In the genomic region with DNA sequence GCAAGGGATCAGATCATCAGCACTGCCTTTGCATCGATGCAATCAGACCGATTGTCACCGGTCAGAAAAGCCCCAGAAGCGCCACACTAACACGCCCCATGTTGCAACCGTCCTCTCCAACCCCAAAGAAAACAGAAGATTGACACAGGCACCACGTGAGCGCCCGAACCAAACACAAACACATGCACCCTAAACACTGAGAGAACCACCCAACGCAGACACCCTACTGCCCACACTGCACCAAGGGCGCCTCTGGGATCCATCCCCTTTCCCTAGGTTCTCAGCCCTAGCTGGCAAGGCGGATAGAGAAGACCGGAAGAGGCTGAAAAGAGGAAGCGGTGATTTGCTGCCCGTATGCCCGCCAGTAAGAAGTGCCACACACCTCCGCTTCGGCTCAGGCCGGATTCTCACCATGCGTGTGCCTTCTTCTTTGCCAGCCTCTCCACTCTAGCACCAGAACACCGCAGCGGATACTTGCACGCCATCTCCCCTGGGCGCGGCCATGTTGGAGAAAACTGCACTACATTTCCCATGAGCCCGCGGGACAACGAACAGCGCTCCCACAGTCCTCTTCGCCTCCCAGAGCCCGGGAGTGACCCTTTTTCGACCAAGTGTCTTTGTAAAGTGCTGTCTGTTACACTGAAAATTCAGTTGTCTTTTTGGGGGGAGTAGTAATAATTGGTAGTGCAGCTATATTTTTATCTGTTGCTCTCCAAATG, we compare ENCODE assay signal across 8 cellular contexts. TPM values are rescaled to one million over a fixed set of nuclear protein-coding genes. Genes with fewer than 3 reads are reported as not detected.
DNase-seq lines count a peak whose midpoint lies in the region; ATAC-seq lines count a peak whose summit lies in the region.

A gene with protein sequence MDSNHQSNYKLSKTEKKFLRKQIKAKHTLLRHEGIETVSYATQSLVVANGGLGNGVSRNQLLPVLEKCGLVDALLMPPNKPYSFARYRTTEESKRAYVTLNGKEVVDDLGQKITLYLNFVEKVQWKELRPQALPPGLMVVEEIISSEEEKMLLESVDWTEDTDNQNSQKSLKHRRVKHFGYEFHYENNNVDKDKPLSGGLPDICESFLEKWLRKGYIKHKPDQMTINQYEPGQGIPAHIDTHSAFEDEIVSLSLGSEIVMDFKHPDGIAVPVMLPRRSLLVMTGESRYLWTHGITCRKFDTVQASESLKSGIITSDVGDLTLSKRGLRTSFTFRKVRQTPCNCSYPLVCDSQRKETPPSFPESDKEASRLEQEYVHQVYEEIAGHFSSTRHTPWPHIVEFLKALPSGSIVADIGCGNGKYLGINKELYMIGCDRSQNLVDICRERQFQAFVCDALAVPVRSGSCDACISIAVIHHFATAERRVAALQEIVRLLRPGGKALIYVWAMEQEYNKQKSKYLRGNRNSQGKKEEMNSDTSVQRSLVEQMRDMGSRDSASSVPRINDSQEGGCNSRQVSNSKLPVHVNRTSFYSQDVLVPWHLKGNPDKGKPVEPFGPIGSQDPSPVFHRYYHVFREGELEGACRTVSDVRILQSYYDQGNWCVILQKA (minus strand): TSS at position 517 of the 719 bp plus-strand sequence. CDS start 4,842 bp downstream, outside the sequence.

- H4K20me1 ChIP-seq in Karpas-422 (ENCODE audit: insufficient read depth, low read depth, low read length), result no peaks in the 10 kb centered on the region

- peaks cover 65% of the 10 kb centered on the region for H3K4me1 ChIP-seq in Karpas-422 (ENCODE audit: low read length)

- peak; percentile 77 for ATAC-seq in GM21825 (IDR thresholded peaks at IDR 0.05; ENCODE audit: unreplicated experiment)

- H3K4me3 ChIP-seq in Karpas-422 (ENCODE audit: low read length), result peak within 1 kb of the TSS; percentile 69

- no peaks in the 10 kb centered on the region for H3K36me3 ChIP-seq in Karpas-422 (ENCODE audit: insufficient read depth, low read length)

- peak within 1 kb of the TSS; percentile 76 for H2AFZ ChIP-seq in Karpas-422 (ENCODE audit: low read length)

- no peaks in the 10 kb centered on the region; the same call in 1 of the 2 replicates for H3K9me2 ChIP-seq in Karpas-422 (replicated peaks; ENCODE audit: insufficient read depth, low read length)

- no peaks in the 10 kb centered on the region for H3K27me3 ChIP-seq in Karpas-422 (ENCODE audit: low read length)

- no peaks in the 10 kb centered on the region for H3K9me3 ChIP-seq in Karpas-422 (ENCODE audit: low read length)

- DNase-seq in EH (ENCODE audit: low read depth) (peak; percentile 71), Karpas-422 (peak; percentile 97), SHP77 (lab: John Stamatoyannopoulos, UW) (peak; percentile 71 to 84), activated gamma-delta T cell (lab: John Stamatoyannopoulos, UW) (peak; percentile 27), foreskin melanocyte (peak; percentile 62), nucleus accumbens (lab: John Stamatoyannopoulos, UW) (peak in 54 of 56 donors; percentile 35 to 90 (median 73)), superior temporal gyrus (ENCODE audit: extremely low spot score) (peak; percentile 88)

- H3K79me2 ChIP-seq in Karpas-422 (ENCODE audit: low read length), result peaks cover 47% of the 10 kb centered on the region

- peak within 1 kb of the TSS; percentile 74 for H3K4me2 ChIP-seq in Karpas-422 (ENCODE audit: low read depth, low read length, poor library complexity, severe bottlenecking)

- peak within 1 kb of the TSS; percentile 81 for H3K27ac ChIP-seq in Karpas-422 (ENCODE audit: low read length)

- peak within 1 kb of the TSS; percentile 76 for H3K9ac ChIP-seq in Karpas-422 (ENCODE audit: low read length)

RNA-seq across cellular contexts. Expression of the gene that starts here (rescaled TPM):
- total RNA-seq in Karpas-422 (2014; rRNA removed; shearing (Covaris generic); ENCODE audit: low replicate concordance), result 21.8 and 24.9 TPM in 2 replicates

Comparison
In these comparisons a context has a peak if more than half of its experiments do, and no peak if none do; other contexts are left out.
1. Peak in every context shown above with its lines: DNase-seq, ATAC-seq, H3K4me3 ChIP-seq and H3K27ac ChIP-seq.
2. DNase-seq: peak in every context shown above with its lines; median percentile 97 in Karpas-422; 88 in superior temporal gyrus; 78 in SHP77; 73 in nucleus accumbens; 71 in EH; 62 in foreskin melanocyte; 27 in activated gamma-delta T cell.